In the genomic region with DNA sequence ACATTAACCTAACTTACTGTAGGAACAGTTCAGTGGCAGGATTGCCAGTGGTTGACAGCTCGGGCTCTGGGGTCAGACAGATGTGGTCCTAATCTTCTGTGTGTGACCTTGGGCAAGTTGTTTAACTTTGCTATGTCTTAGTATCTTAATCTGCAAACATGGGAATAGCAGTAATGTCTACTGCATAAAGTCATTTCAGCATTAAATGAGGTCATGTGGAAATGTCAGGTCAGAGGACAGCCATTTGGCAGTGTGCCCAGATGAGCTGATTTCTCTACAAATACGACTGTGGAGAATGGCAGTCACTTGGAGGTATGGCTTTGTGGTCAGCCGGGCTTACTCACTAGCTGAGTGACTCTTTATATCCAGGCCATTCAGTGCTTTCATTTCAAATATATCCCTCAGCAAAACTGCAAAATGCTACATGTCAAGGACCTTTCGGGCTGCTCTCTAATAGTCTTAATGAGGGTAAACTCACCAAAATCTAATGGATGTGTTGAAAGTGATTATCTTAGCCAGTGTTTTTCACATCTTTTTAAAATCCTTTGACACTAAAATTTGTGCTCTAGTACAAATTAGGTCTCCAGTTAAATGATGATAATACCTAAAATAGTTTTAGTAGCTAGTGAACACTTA, we compare ENCODE assay signal across 8 cellular contexts.
DNase-seq lines count a peak whose midpoint lies in the region; ATAC-seq and TF ChIP-seq lines count a peak whose summit lies in the region.

No MANE protein-coding gene starts in this region.

- no peaks in the 10 kb centered on the region for H3K36me3 Mint-ChIP-seq in activated T-cell treated with anti-CD3 and anti-CD28 coated beads, Interleukin-2, amount 50 U/mL, for 24 hours (ENCODE audit: low read depth)
- H3K36me3 Mint-ChIP-seq in glutamatergic neuron (ENCODE audit: unreplicated experiment), result no peaks in the 10 kb centered on the region

- H3K9me3 Mint-ChIP-seq in activated T-cell treated with anti-CD3 and anti-CD28 coated beads, Interleukin-2, amount 50 U/mL, for 24 hours, result no peaks in the 10 kb centered on the region
- H3K9me3 Mint-ChIP-seq in glutamatergic neuron (ENCODE audit: unreplicated experiment), result no peaks in the 10 kb centered on the region

- intact Hi-C loops in A673 (cut with micrococcal nuclease; ENCODE audit: unreplicated experiment), result no loop called here

- no peak overlapping the region for H3K4me3 ChIP-seq in A673 (ENCODE audit: low read depth, low read length, poor library complexity, severe bottlenecking)

- no peaks in the 10 kb centered on the region for H3K36me3 ChIP-seq in A673 (ENCODE audit: insufficient read depth, low read length, poor library complexity, severe bottlenecking)

- ATAC-seq in GM18519 (IDR thresholded peaks at IDR 0.05; ENCODE audit: low FRiP score, unreplicated experiment) (peak; percentile 66), HG03045 (IDR thresholded peaks at IDR 0.05; ENCODE audit: unreplicated experiment) (peak; percentile 76)

- CTCF ChIA-PET in A673 (lab: Charles Lee), result no interaction called here

- no peak for TF ChIP-seq CTCF in A673 (conservative IDR thresholded peaks at IDR 0.05; ENCODE audit: low read depth, low read length)
- TF ChIP-seq CTCF in glutamatergic neuron (IDR thresholded peaks at IDR 0.05; ENCODE audit: partially characterized antibody, unreplicated experiment), result no peak

- H3K4me1 Mint-ChIP-seq in activated T-cell treated with anti-CD3 and anti-CD28 coated beads, Interleukin-2, amount 50 U/mL, for 24 hours (ENCODE audit: low read depth), result peaks cover 11% of the 10 kb centered on the region
- peaks cover 27% of the 10 kb centered on the region for H3K4me1 Mint-ChIP-seq in glutamatergic neuron (ENCODE audit: low read depth, unreplicated experiment)

- no peak overlapping the region for H3K4me3 Mint-ChIP-seq in activated T-cell treated with anti-CD3 and anti-CD28 coated beads, Interleukin-2, amount 50 U/mL, for 24 hours
- no peak overlapping the region for H3K4me3 Mint-ChIP-seq in glutamatergic neuron (ENCODE audit: unreplicated experiment)

- no peaks in the 10 kb centered on the region for H3K27me3 ChIP-seq in A673 (replicated peaks; ENCODE audit: insufficient read depth, low read depth, low read length, poor library complexity)

- POLR2A ChIA-PET in A673 (lab: Charles Lee; ENCODE audit: low non-redundant PET), result no interaction called here

- peak overlapping the region; percentile 57 for H3K27ac Mint-ChIP-seq in activated T-cell treated with anti-CD3 and anti-CD28 coated beads, Interleukin-2, amount 50 U/mL, for 24 hours
- no peak overlapping the region for H3K27ac Mint-ChIP-seq in glutamatergic neuron (ENCODE audit: unreplicated experiment)

- BruUV-seq in A673 (replicated peaks; lab: Mats Ljungman, UMichigan), result no TSS peak

- peaks cover 12% of the 10 kb centered on the region for H3K4me1 ChIP-seq in A673 (ENCODE audit: insufficient read depth, low read length, poor library complexity, severe bottlenecking)

- DNase-seq in A673 (ENCODE audit: low spot score), result peak; percentile 12
- DNase-seq in NCI-H510A treated with DMSO at 0.1 percent for 48 hours (lab: John Stamatoyannopoulos, UW), result peak; percentile 73
- peak; percentile 53 for DNase-seq in activated T-cell treated with anti-CD3 and anti-CD28 coated beads, Interleukin-2, amount 50 U/mL, for 24 hours
- DNase-seq in glutamatergic neuron, result peak; percentile 32
- peak; percentile 24 to 54 (median 25) for DNase-seq in stimulated activated CD4-positive, alpha-beta T cell treated with anti-CD3 and anti-CD28 coated beads, Interleukin-1b, Interleukin-23, amount 100 ng/mL, for 24 hours (ENCODE audit: low read depth in 4 of 4, low spot score in 1 of 4)
- DNase-seq in effector CD8-positive, alpha-beta T cell (lab: John Stamatoyannopoulos, UW), result no peak

- no peak overlapping the region for H3K27ac ChIP-seq in A673 (ENCODE audit: low read depth, low read length, poor library complexity, severe bottlenecking)

- no peaks in the 10 kb centered on the region for H3K9me3 ChIP-seq in A673 (ENCODE audit: low read depth, low read length, poor library complexity, severe bottlenecking)

- H3K27me3 Mint-ChIP-seq in activated T-cell treated with anti-CD3 and anti-CD28 coated beads, Interleukin-2, amount 50 U/mL, for 24 hours, result no peaks in the 10 kb centered on the region
- no peaks in the 10 kb centered on the region for H3K27me3 Mint-ChIP-seq in glutamatergic neuron (ENCODE audit: unreplicated experiment)
